ENCODE assay signal across 10 cellular contexts in the genomic region with DNA sequence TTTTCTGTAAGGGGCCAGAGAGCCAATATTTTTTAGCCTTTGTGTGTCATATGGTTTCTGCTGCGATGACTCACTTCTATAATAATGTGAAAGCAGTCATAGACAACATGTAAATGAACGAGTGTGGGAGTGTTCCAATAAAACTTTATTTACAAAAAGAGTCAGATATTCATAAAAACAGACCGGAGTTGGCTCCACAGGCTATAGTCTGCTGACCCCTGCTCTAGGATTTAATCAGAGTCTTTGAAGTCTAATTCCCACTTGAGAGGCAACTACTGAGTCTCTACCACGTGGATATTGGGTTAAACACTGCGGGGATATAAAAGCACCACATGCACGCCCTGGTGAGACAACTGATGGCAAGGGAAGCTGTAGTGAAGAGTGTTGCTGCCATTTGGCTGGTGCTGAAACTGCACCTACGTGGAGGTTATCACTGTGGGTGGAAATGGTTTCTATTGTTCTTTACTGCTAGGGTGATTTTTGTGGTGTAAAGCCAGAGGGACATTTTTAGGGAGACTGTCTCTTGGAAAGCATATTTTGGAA. TPM values are rescaled to one million over a fixed set of nuclear protein-coding genes. Genes with fewer than 3 reads are reported as not detected.
DNase-seq lines count a peak whose midpoint lies in the region; ATAC-seq, FAIRE-seq and TF ChIP-seq lines count a peak whose summit lies in the region.
"Had no signal": no experiment of that assay in that cellular context is flagged by ENCODE, and none has a peak within 500 bp of the region (broad histone marks: within the 10 kb centered on the region; RNA-seq: fewer than 3 reads in every experiment).

No MANE protein-coding gene starts in this region.

- H3K9me3 Mint-ChIP-seq in HFFc6, result no peaks in the 10 kb centered on the region
- H3K9me3 Mint-ChIP-seq in activated CD8-positive, alpha-beta T cell treated with anti-CD3 and anti-CD28 coated beads for 36 hours, result no peaks in the 10 kb centered on the region

- peak; percentile 90 for FAIRE-seq in GM12891 (lab: Jason Lieb, UNC)
- FAIRE-seq: HTR-8/SVneo had no signal

- H3K9me3 ChIP-seq in mucosa of descending colon, result no peaks in the 10 kb centered on the region
- H3K9me3 ChIP-seq in right atrium auricular region, result no peaks in the 10 kb centered on the region

- CTCF ChIA-PET in activated CD8-positive, alpha-beta T cell treated with anti-CD3 and anti-CD28 coated beads for 36 hours (lab: Charles Lee), result interaction anchor here (0.7 to 4.4 kb wide), 11 partner anchors 19 to 148 kb away, joined by 3 to 88 read pairs (median 4); a partner anchor contains a TSS

- no peak for TF ChIP-seq CTCF in HFFc6 (IDR thresholded peaks at IDR 0.05)
- TF ChIP-seq CTCF in activated CD8-positive, alpha-beta T cell treated with anti-CD3 and anti-CD28 coated beads for 36 hours (IDR thresholded peaks at IDR 0.05), result no peak
- no peak for TF ChIP-seq CTCF in mucosa of descending colon (IDR thresholded peaks at IDR 0.05)
- TF ChIP-seq CTCF in right atrium auricular region (IDR thresholded peaks at IDR 0.05), result no peak

- H3K4me3 ChIP-seq in mucosa of descending colon (no peak overlapping the region), right atrium auricular region (no peak overlapping the region)

- intact Hi-C loops in activated CD8-positive, alpha-beta T cell treated with anti-CD3 and anti-CD28 coated beads for 36 hours (cut with micrococcal nuclease), result loop anchor here (5.0 kb wide), 1 partner anchor 90 kb away; no protein-coding TSS in a partner anchor
- intact Hi-C loops in mucosa of descending colon (cut with DNase I, micrococcal nuclease), result no loop called here

- H3K4me1 Mint-ChIP-seq in HFFc6 (ENCODE audit: low read depth), result peaks cover 24% of the 10 kb centered on the region
- H3K4me1 Mint-ChIP-seq in activated CD8-positive, alpha-beta T cell treated with anti-CD3 and anti-CD28 coated beads for 36 hours (ENCODE audit: low read depth), result peaks cover 75% of the 10 kb centered on the region

- H3K4me1 ChIP-seq in mucosa of descending colon (ENCODE audit: low read depth), result no peaks in the 10 kb centered on the region
- peaks cover 0 to 32% of the 10 kb centered on the region in 2 donors for H3K4me1 ChIP-seq in right atrium auricular region

- H3K27me3 ChIP-seq in right atrium auricular region, result no peaks in the 10 kb centered on the region

- no peak for TF ChIP-seq POLR2A in GM12891 (IDR thresholded peaks at IDR 0.05; ENCODE audit: low read depth, low read length)

- H3K27ac ChIP-seq in right atrium auricular region, result no peak overlapping the region

- peak overlapping the region; percentile 44 for H3K4me3 Mint-ChIP-seq in HFFc6
- H3K4me3 Mint-ChIP-seq in activated CD8-positive, alpha-beta T cell treated with anti-CD3 and anti-CD28 coated beads for 36 hours, result peak overlapping the region; percentile 47

- H3K36me3 Mint-ChIP-seq in HFFc6 (ENCODE audit: low read depth), result no peaks in the 10 kb centered on the region
- peaks cover 1% of the 10 kb centered on the region for H3K36me3 Mint-ChIP-seq in activated CD8-positive, alpha-beta T cell treated with anti-CD3 and anti-CD28 coated beads for 36 hours (ENCODE audit: low read depth)

- peak overlapping the region; percentile 68 for H3K27ac Mint-ChIP-seq in HFFc6
- peak overlapping the region; percentile 88 for H3K27ac Mint-ChIP-seq in activated CD8-positive, alpha-beta T cell treated with anti-CD3 and anti-CD28 coated beads for 36 hours

- peaks cover 16% of the 10 kb centered on the region for H3K27me3 Mint-ChIP-seq in HFFc6 (ENCODE audit: insufficient read depth)
- H3K27me3 Mint-ChIP-seq in activated CD8-positive, alpha-beta T cell treated with anti-CD3 and anti-CD28 coated beads for 36 hours, result no peaks in the 10 kb centered on the region

- POLR2A ChIA-PET in activated CD8-positive, alpha-beta T cell treated with anti-CD3 and anti-CD28 coated beads for 36 hours (lab: Charles Lee), result interaction anchor here (0.6 to 5.3 kb wide), 8 partner anchors 13 to 283 kb away, joined by 3 to 54 read pairs (median 4); a partner anchor contains a TSS

- no peak for DNase-seq in GM12891 (ENCODE audit: insufficient read length, low spot score)
- peak; percentile 56 for DNase-seq in HFFc6
- peak; percentile 56 for DNase-seq in activated CD8-positive, alpha-beta T cell treated with anti-CD3 and anti-CD28 coated beads for 36 hours
- DNase-seq in mucosa of descending colon, result no peak
- no peak for DNase-seq in SKM-1 (lab: John Stamatoyannopoulos, UW; ENCODE audit: unreplicated experiment)
- DNase-seq in OCI-M1 (lab: John Stamatoyannopoulos, UW), result no peak
- DNase-seq in right atrium auricular region (ENCODE audit: low spot score), result no peak
- DNase-seq: stimulated activated CD8-positive, alpha-beta memory T cell treated with anti-CD3 and anti-CD28 coated beads, Interleukin-4, amount 100 ng/mL, for 48 hours had no signal

- ATAC-seq in activated CD8-positive, alpha-beta T cell treated with anti-CD3 and anti-CD28 coated beads for 36 hours, result peak; percentile 49
- ATAC-seq in mucosa of descending colon (peak; percentile 39), HG03354 (IDR thresholded peaks at IDR 0.05; ENCODE audit: poor library complexity, severe bottlenecking, unreplicated experiment) (no peak)

- no peaks in the 10 kb centered on the region for H3K36me3 ChIP-seq in mucosa of descending colon (ENCODE audit: low read depth)
- H3K36me3 ChIP-seq in right atrium auricular region, result no peaks in the 10 kb centered on the region

TF ChIP-seq in GM12891, 5 proteins besides CTCF, POLR2A, EP300 and RAD21:
- no peak for TF ChIP-seq POU2F2 (IDR thresholded peaks at IDR 0.05; ENCODE audit: low read depth, low read length)
- no peak for TF ChIP-seq SPI1 (IDR thresholded peaks at IDR 0.05; ENCODE audit: low read depth, low read length)
- peak; percentile 36; the same call in 1 of the 2 replicates for TF ChIP-seq POLR2AphosphoS5 (IDR thresholded peaks at IDR 0.05; ENCODE audit: low read depth, low read length)
- no peak for TF ChIP-seq TAF1 (IDR thresholded peaks at IDR 0.05; ENCODE audit: low read depth, low read length)

RNA-seq across cellular contexts. Expression of a gene that starts 3.6 kb away (rescaled TPM):
- 15.5 TPM for polyA plus RNA-seq in GM12891 (2012; ENCODE audit: low read depth, missing spikeins)
- not detected for total RNA-seq in HFFc6 (2021; fragmentation: NEBNext Ultra II Directional; extraction: Animal tissue kit (Norgen Biotek cat#: 25700))
- total RNA-seq in activated CD8-positive, alpha-beta T cell treated with anti-CD3 and anti-CD28 coated beads for 36 hours, result 1 to 10 TPM; 2.2 to 2.5 TPM
- total RNA-seq in mucosa of descending colon, result 1 to 10 TPM; 3.6 to 5.2 (median 3.8) TPM
- 1 to 10 TPM; 5.4 to 8.8 TPM for total RNA-seq in right atrium auricular region

Comparison
In these comparisons a context has a peak if more than half of its experiments do, and no peak if none do; other contexts are left out.
1. DNase-seq: peak in HFFc6 (single experiment) and activated CD8-positive, alpha-beta T cell treated with anti-CD3 and anti-CD28 coated beads for 36 hours (single experiment); none in GM12891 (single experiment), mucosa of descending colon (0 of 3), SKM-1 (single experiment), OCI-M1 (single experiment) and right atrium auricular region (single experiment).